In genomic region chr6:124962617-124963415, GRCh38 we compare ENCODE assay signal across 8 cellular contexts. TPM values are rescaled to one million over a fixed set of nuclear protein-coding genes. Genes with fewer than 3 reads are reported as not detected.
DNase-seq lines count a peak whose midpoint lies in the region; FAIRE-seq and TF ChIP-seq lines count a peak whose summit lies in the region.

No MANE protein-coding gene starts in this region.

- H3K4me1 Mint-ChIP-seq in activated naive CD4-positive, alpha-beta T cell treated with anti-CD3 and anti-CD28 coated beads, Interleukin-2, amount 10 ng/mL, durations not matched to agents 7 days and 5 days = peaks cover 35% of the 10 kb centered on the region
- H3K4me1 Mint-ChIP-seq in MCF 10A (ENCODE audit: insufficient read depth, unreplicated experiment) = peaks cover 37% of the 10 kb centered on the region

- CTCF ChIA-PET in activated naive CD4-positive, alpha-beta T cell treated with anti-CD3 and anti-CD28 coated beads, Interleukin-2, amount 10 ng/mL, durations not matched to agents 7 days and 5 days (lab: Charles Lee) = interaction anchor here (1.3 to 1.8 kb wide), 2 partner anchors 11 to 151 kb away, joined by 4 read pairs; no protein-coding TSS in a partner anchor
- CTCF ChIA-PET in MCF 10A (lab: Yijun Ruan, JAX) = interaction anchor here (0.5 to 4.5 kb wide), 18 partner anchors 10 to 1556 kb away, joined by 3 to 49 read pairs (median 4); no protein-coding TSS in a partner anchor

- peaks cover 2% of the 10 kb centered on the region for H3K36me3 Mint-ChIP-seq in activated naive CD4-positive, alpha-beta T cell treated with anti-CD3 and anti-CD28 coated beads, Interleukin-2, amount 10 ng/mL, durations not matched to agents 7 days and 5 days
- H3K36me3 Mint-ChIP-seq in MCF 10A (ENCODE audit: insufficient read depth, unreplicated experiment) = peaks cover 15% of the 10 kb centered on the region

- no peak for TF ChIP-seq POLR2A in GM12892 (IDR thresholded peaks at IDR 0.05; ENCODE audit: low read depth, low read length)

- no peak for TF ChIP-seq CTCF in MCF 10A (IDR thresholded peaks at IDR 0.05; ENCODE audit: unreplicated experiment)

- peak overlapping the region; percentile 61 for H3K4me3 Mint-ChIP-seq in activated naive CD4-positive, alpha-beta T cell treated with anti-CD3 and anti-CD28 coated beads, Interleukin-2, amount 10 ng/mL, durations not matched to agents 7 days and 5 days
- H3K4me3 Mint-ChIP-seq in MCF 10A (ENCODE audit: unreplicated experiment) = peak overlapping the region; percentile 81

- H3K36me3 ChIP-seq in iPS-18a (ENCODE audit: control insufficient read depth, low read depth, low read length) = no peaks in the 10 kb centered on the region
- H3K36me3 ChIP-seq in rectal smooth muscle tissue (ENCODE audit: control insufficient read depth, insufficient read depth, low read length) = no peaks in the 10 kb centered on the region

- no peaks in the 10 kb centered on the region for H3K9me3 Mint-ChIP-seq in activated naive CD4-positive, alpha-beta T cell treated with anti-CD3 and anti-CD28 coated beads, Interleukin-2, amount 10 ng/mL, durations not matched to agents 7 days and 5 days
- H3K9me3 Mint-ChIP-seq in MCF 10A (ENCODE audit: unreplicated experiment) = no peaks in the 10 kb centered on the region

- H3K4me3 ChIP-seq in iPS-18a (ENCODE audit: low read length) (peak overlapping the region; percentile 77), rectal smooth muscle tissue (ENCODE audit: low read length) (peak overlapping the region; percentile 84)

- H3K27me3 ChIP-seq in iPS-18a (ENCODE audit: control insufficient read depth, insufficient read depth, low read length) (peaks cover 33% of the 10 kb centered on the region), rectal smooth muscle tissue (ENCODE audit: control insufficient read depth, insufficient read depth, low read length) (no peaks in the 10 kb centered on the region)

- no peak for FAIRE-seq in GM12892 (lab: Jason Lieb, UNC)

- H3K9ac ChIP-seq in iPS-18a (ENCODE audit: low read length) (peak overlapping the region; percentile 42), rectal smooth muscle tissue (ENCODE audit: low read length) (peak overlapping the region; percentile 66)

- BruUV-seq in MCF 10A (replicated peaks; lab: Mats Ljungman, UMichigan) = no TSS peak

- H3K27ac ChIP-seq in iPS-18a (ENCODE audit: low read length) (no peak overlapping the region), rectal smooth muscle tissue (ENCODE audit: low read depth, low read length) (peak overlapping the region; percentile 96)

- POLR2A ChIA-PET in MCF 10A (lab: Yijun Ruan, JAX) = interaction anchor here (0.6 to 6.3 kb wide), 41 partner anchors 11 to 1492 kb away, joined by 3 to 62 read pairs (median 6); partner anchors contain the start of gene NCOA7

- peak; percentile 26 for DNase-seq in activated naive CD4-positive, alpha-beta T cell treated with anti-CD3 and anti-CD28 coated beads, Interleukin-2, amount 10 ng/mL, durations not matched to agents 7 days and 5 days
- DNase-seq in activated naive CD4-positive, alpha-beta T cell treated with anti-CD3 and anti-CD28 coated beads, Interleukin-2, amount 50 U/mL, for 16 hours = no peak
- DNase-seq in NCI-H1105 (lab: John Stamatoyannopoulos, UW) (peak; percentile 51), MCF 10A (ENCODE audit: unreplicated experiment) (peak; percentile 56), mesenteric fat pad (ENCODE audit: low spot score) (no peak), GM12892 (ENCODE audit: insufficient read length) (no peak)

- no peak overlapping the region for H3K27ac Mint-ChIP-seq in activated naive CD4-positive, alpha-beta T cell treated with anti-CD3 and anti-CD28 coated beads, Interleukin-2, amount 10 ng/mL, durations not matched to agents 7 days and 5 days
- H3K27ac Mint-ChIP-seq in MCF 10A (ENCODE audit: low read depth, unreplicated experiment) = peak overlapping the region; percentile 86

- H3K27me3 Mint-ChIP-seq in activated naive CD4-positive, alpha-beta T cell treated with anti-CD3 and anti-CD28 coated beads, Interleukin-2, amount 10 ng/mL, durations not matched to agents 7 days and 5 days = peaks cover 47% of the 10 kb centered on the region
- H3K27me3 Mint-ChIP-seq in MCF 10A (ENCODE audit: insufficient read depth, unreplicated experiment) = no peaks in the 10 kb centered on the region

- intact Hi-C loops in MCF 10A (cut with micrococcal nuclease) = loop anchor here (1.0 to 2.0 kb wide), 3 partner anchors 84 to 818 kb away; no protein-coding TSS in a partner anchor

- H3K4me1 ChIP-seq in iPS-18a (ENCODE audit: control insufficient read depth, low read depth, low read length) = peaks cover 5% of the 10 kb centered on the region
- H3K4me1 ChIP-seq in rectal smooth muscle tissue (ENCODE audit: control insufficient read depth, insufficient read depth, low read length) = peaks cover 17% of the 10 kb centered on the region

- H3K9me3 ChIP-seq in iPS-18a (ENCODE audit: control insufficient read depth, low read depth, low read length) = no peaks in the 10 kb centered on the region

RNA-seq across cellular contexts. Expression of gene RNF217, which starts 0.6 kb away (rescaled TPM):
- total RNA-seq in MCF 10A (2022) = 22.8 and 24.8 TPM in 2 replicates
- 34.1 TPM for total RNA-seq in mesenteric fat pad
- polyA plus RNA-seq in GM12892 (2012; ENCODE audit: missing spikeins) = not detected

Comparison
In these comparisons a context has a peak if more than half of its experiments do, and no peak if none do; other contexts are left out.
1. DNase-seq: peak in activated naive CD4-positive, alpha-beta T cell treated with anti-CD3 and anti-CD28 coated beads, Interleukin-2, amount 10 ng/mL, durations not matched to agents 7 days and 5 days (single experiment), NCI-H1105 (single experiment) and MCF 10A (single experiment); none in activated naive CD4-positive, alpha-beta T cell treated with anti-CD3 and anti-CD28 coated beads, Interleukin-2, amount 50 U/mL, for 16 hours (single experiment), mesenteric fat pad (single experiment) and GM12892 (single experiment).